13 cellular contexts compared by ENCODE assay signal in the genomic region with DNA sequence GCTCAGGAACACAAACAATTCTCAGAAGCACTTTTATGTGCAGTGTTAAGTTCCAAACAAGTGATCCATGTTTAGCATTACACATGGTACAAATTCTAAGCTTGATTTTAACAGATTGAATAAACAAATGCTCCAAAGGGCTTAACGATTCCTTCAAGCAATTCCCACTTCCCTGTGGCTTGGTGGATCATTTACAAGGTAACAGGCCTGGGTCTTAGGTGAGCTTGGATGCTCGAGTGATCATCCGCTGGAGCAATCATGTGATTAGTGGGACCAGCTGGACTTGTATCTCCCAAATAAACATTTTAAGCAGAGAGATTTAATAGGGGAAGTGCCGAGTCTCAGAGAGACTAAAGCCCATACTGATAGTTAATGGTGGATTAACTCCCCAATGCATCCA.
DNase-seq lines count a peak whose midpoint lies in the region; TF ChIP-seq lines count a peak whose summit lies in the region.
"Had no signal": no experiment of that assay in that cellular context is flagged by ENCODE, and none has a peak within 500 bp of the region (broad histone marks: within the 10 kb centered on the region; RNA-seq: fewer than 3 reads in every experiment).

No MANE protein-coding gene starts in this region.

- TF ChIP-seq CTCF in WERI-Rb-1 (IDR thresholded peaks at IDR 0.05; ENCODE audit: low read depth, low read length): no peak

- peak; percentile 62 for DNase-seq in NCI-H524 treated with DMSO at 0.1 percent for 48 hours (lab: John Stamatoyannopoulos, UW)
- peak; percentile 66 for DNase-seq in WERI-Rb-1
- peak; percentile 72 for DNase-seq in kidney tubule cell (ENCODE audit: low spot score)
- peak; percentile 94 for DNase-seq in renal cortical epithelial cell (ENCODE audit: low read depth)
- DNase-seq in activated CD4-positive, alpha-beta T cell treated with anti-CD3 and anti-CD28 coated beads for 4 hours: no peak
- no peak for DNase-seq in GOT3 (lab: John Stamatoyannopoulos, UW)
- no peak for DNase-seq in anterior cingulate cortex (lab: John Stamatoyannopoulos, UW)
- DNase-seq: 8988T; CD4-positive, alpha-beta memory T cell; DMS79 treated with DMSO at 0.1 percent for 48 hours; GF-D8; H9 had no signal

- H3K27ac ChIP-seq in WERI-Rb-1: no peak overlapping the region
- H3K27ac ChIP-seq: BLaER1 had no signal

- no peaks in the 10 kb centered on the region for H3K36me3 ChIP-seq in WERI-Rb-1
- H3K36me3 ChIP-seq: BLaER1 had no signal

- peaks cover 5% of the 10 kb centered on the region for H3K9me3 ChIP-seq in WERI-Rb-1 (ENCODE audit: severe bottlenecking)

- no peak overlapping the region for H3K4me3 ChIP-seq in WERI-Rb-1 (ENCODE audit: low read depth, low read length)
- H3K4me3 ChIP-seq: BLaER1 had no signal

- no peaks in the 10 kb centered on the region for H3K27me3 ChIP-seq in WERI-Rb-1 (ENCODE audit: insufficient read depth, low read depth, severe bottlenecking)
- H3K27me3 ChIP-seq: BLaER1 had no signal

Comparison
In these comparisons a context has a peak if more than half of its experiments do, and no peak if none do; other contexts are left out.
1. DNase-seq: peak in NCI-H524 treated with DMSO at 0.1 percent for 48 hours (single experiment), WERI-Rb-1 (single experiment), kidney tubule cell (single experiment) and renal cortical epithelial cell (single experiment); none in activated CD4-positive, alpha-beta T cell treated with anti-CD3 and anti-CD28 coated beads for 4 hours (0 of 2), GOT3 (single experiment) and anterior cingulate cortex (0 of 58).